ENCODE assay signal across 21 cellular contexts in the genomic region with DNA sequence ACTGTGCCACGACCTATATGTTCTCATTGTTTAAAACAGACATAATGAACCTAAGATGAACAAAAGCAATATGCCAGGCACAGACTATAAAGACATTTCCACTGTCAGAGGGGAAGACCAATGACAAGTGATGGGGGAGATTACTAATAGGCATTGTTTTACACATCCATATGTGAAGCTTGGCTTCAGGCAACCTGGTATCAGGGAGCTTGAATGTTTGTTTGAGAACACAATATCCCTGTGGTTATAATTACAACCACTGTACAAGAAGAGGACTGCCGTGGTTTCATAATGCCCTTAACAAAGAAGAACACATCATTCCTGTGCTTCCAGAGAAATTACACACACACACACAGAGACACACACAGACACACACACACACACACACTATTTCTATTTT.
DNase-seq lines count a peak whose midpoint lies in the region; ATAC-seq and TF ChIP-seq lines count a peak whose summit lies in the region.
"Had no signal": no experiment of that assay in that cellular context is flagged by ENCODE, and none has a peak within 500 bp of the region (broad histone marks: within the 10 kb centered on the region; RNA-seq: fewer than 3 reads in every experiment).

No MANE protein-coding gene starts in this region.

- H3K9ac ChIP-seq in rectal smooth muscle tissue (ENCODE audit: low read length), result no peak overlapping the region

- H3K4me1 ChIP-seq in rectal smooth muscle tissue (ENCODE audit: control insufficient read depth, insufficient read depth, low read length), result peaks cover 9% of the 10 kb centered on the region

- POLR2A ChIA-PET in WTC11 (lab: Charles Lee), result interaction anchor here (0.6 kb wide), 1 partner anchor 254 kb away, joined by 3 read pairs; no protein-coding TSS in a partner anchor

- no peak overlapping the region for H3K4me3 Mint-ChIP-seq in WTC11
- H3K4me3 Mint-ChIP-seq: activated naive CD4-positive, alpha-beta T cell treated with anti-CD3 and anti-CD28 coated beads, Interleukin-2, amount 50 U/mL, for 24 hours; brain; CD8-positive, alpha-beta memory T cell; T-cell had no signal

- in situ Hi-C loops in astrocyte of the cerebellum (cut with HindIII; ENCODE audit: low sequenced_read_pairs), result no loop called here

- H3K36me3 Mint-ChIP-seq in WTC11, result peaks cover 7% of the 10 kb centered on the region
- H3K36me3 Mint-ChIP-seq: activated naive CD4-positive, alpha-beta T cell treated with anti-CD3 and anti-CD28 coated beads, Interleukin-2, amount 50 U/mL, for 24 hours; brain; CD8-positive, alpha-beta memory T cell; T-cell had no signal

- H3K27me3 ChIP-seq in rectal smooth muscle tissue (ENCODE audit: control insufficient read depth, insufficient read depth, low read length), result no peaks in the 10 kb centered on the region
- H3K27me3 ChIP-seq: thyroid gland had no signal

- no peak for TF ChIP-seq CTCF in astrocyte of the cerebellum (IDR thresholded peaks at IDR 0.05; ENCODE audit: low read depth, low read length, missing control alignments)
- TF ChIP-seq CTCF in fibroblast of villous mesenchyme (IDR thresholded peaks at IDR 0.05; ENCODE audit: insufficient read depth, low read depth, low read length), result no peak
- no peak for TF ChIP-seq CTCF in WTC11 (IDR thresholded peaks at IDR 0.05)

- no peak overlapping the region for H3K27ac Mint-ChIP-seq in WTC11
- H3K27ac Mint-ChIP-seq: activated naive CD4-positive, alpha-beta T cell treated with anti-CD3 and anti-CD28 coated beads, Interleukin-2, amount 50 U/mL, for 24 hours; brain; CD8-positive, alpha-beta memory T cell; T-cell had no signal

- DNase-seq in HCEC 1CT (peak; percentile 23), astrocyte of the cerebellum (ENCODE audit: low read depth) (peak; percentile 42), fibroblast of villous mesenchyme (ENCODE audit: low read depth) (peak; percentile 41), WTC11 (ENCODE audit: low spot score) (no peak)
- no peak for DNase-seq in activated effector memory CD4-positive, alpha-beta T cell treated with anti-CD3 and anti-CD28 coated beads, Interleukin-2, amount 50 U/mL, for 16 hours
- DNase-seq in stimulated activated CD4-positive, alpha-beta T cell treated with anti-CD3 and anti-CD28 coated beads, Interleukin-2, amount 100 ng/mL, for 48 hours, result no peak
- DNase-seq: activated CD4-positive, alpha-beta T cell treated with anti-CD3 and anti-CD28 coated beads for 4 hours; CD8-positive, alpha-beta memory T cell; left cardiac atrium; NCI-H2107; NCI-H774; posterior cingulate gyrus; stimulated activated CD4-positive, alpha-beta T cell treated with anti-CD3 and anti-CD28 coated beads, Interleukin-1b, Interleukin-23, amount 100 ng/mL, for 48 hours; stimulated activated naive CD4-positive, alpha-beta T cell; T-cell; thyroid gland had no signal

- ATAC-seq in WTC11 (no peak), GM19328 (IDR thresholded peaks at IDR 0.05; ENCODE audit: unreplicated experiment) (no peak)
- ATAC-seq: left cardiac atrium, Right ventricle myocardium inferior, T-cell had no signal

- CTCF ChIA-PET in WTC11 (lab: Charles Lee), result no interaction called here

- H3K9me3 Mint-ChIP-seq in WTC11, result peaks cover 7% of the 10 kb centered on the region; the same call in 1 of the 2 replicates
- H3K9me3 Mint-ChIP-seq: T-cell had no signal

- H3K4me3 ChIP-seq in astrocyte of the cerebellum (ENCODE audit: low read depth, low read length) (no peak overlapping the region), fibroblast of villous mesenchyme (ENCODE audit: low read depth, low read length) (no peak overlapping the region), rectal smooth muscle tissue (ENCODE audit: low read length) (no peak overlapping the region)
- H3K4me3 ChIP-seq: thyroid gland had no signal

- H3K27me3 Mint-ChIP-seq in WTC11 (ENCODE audit: low read depth), result peaks cover 7% of the 10 kb centered on the region
- H3K27me3 Mint-ChIP-seq: activated naive CD4-positive, alpha-beta T cell treated with anti-CD3 and anti-CD28 coated beads, Interleukin-2, amount 50 U/mL, for 24 hours; CD8-positive, alpha-beta memory T cell; T-cell had no signal

- peaks cover 57% of the 10 kb centered on the region for H3K4me1 Mint-ChIP-seq in WTC11
- H3K4me1 Mint-ChIP-seq: activated naive CD4-positive, alpha-beta T cell treated with anti-CD3 and anti-CD28 coated beads, Interleukin-2, amount 50 U/mL, for 24 hours; CD8-positive, alpha-beta memory T cell; T-cell had no signal

- H3K36me3 ChIP-seq in rectal smooth muscle tissue (ENCODE audit: control insufficient read depth, insufficient read depth, low read length), result no peaks in the 10 kb centered on the region
- H3K36me3 ChIP-seq: thyroid gland had no signal

- peak overlapping the region; percentile 31 for H3K27ac ChIP-seq in rectal smooth muscle tissue (ENCODE audit: low read depth, low read length)
- H3K27ac ChIP-seq: thyroid gland had no signal

TF ChIP-seq in WTC11, 78 proteins besides CTCF, POLR2A, EP300 and RAD21 (continues in another document):
- no peak for TF ChIP-seq TEAD1 (CRISPR knock-in tag; IDR thresholded peaks at IDR 0.05)
- TF ChIP-seq STAT6 (CRISPR knock-in tag; conservative IDR thresholded peaks at IDR 0.05; ENCODE audit: low read depth), result no peak
- no peak for TF ChIP-seq ATF6 (CRISPR knock-in tag; IDR thresholded peaks at IDR 0.05)
- TF ChIP-seq, protein P1, sequence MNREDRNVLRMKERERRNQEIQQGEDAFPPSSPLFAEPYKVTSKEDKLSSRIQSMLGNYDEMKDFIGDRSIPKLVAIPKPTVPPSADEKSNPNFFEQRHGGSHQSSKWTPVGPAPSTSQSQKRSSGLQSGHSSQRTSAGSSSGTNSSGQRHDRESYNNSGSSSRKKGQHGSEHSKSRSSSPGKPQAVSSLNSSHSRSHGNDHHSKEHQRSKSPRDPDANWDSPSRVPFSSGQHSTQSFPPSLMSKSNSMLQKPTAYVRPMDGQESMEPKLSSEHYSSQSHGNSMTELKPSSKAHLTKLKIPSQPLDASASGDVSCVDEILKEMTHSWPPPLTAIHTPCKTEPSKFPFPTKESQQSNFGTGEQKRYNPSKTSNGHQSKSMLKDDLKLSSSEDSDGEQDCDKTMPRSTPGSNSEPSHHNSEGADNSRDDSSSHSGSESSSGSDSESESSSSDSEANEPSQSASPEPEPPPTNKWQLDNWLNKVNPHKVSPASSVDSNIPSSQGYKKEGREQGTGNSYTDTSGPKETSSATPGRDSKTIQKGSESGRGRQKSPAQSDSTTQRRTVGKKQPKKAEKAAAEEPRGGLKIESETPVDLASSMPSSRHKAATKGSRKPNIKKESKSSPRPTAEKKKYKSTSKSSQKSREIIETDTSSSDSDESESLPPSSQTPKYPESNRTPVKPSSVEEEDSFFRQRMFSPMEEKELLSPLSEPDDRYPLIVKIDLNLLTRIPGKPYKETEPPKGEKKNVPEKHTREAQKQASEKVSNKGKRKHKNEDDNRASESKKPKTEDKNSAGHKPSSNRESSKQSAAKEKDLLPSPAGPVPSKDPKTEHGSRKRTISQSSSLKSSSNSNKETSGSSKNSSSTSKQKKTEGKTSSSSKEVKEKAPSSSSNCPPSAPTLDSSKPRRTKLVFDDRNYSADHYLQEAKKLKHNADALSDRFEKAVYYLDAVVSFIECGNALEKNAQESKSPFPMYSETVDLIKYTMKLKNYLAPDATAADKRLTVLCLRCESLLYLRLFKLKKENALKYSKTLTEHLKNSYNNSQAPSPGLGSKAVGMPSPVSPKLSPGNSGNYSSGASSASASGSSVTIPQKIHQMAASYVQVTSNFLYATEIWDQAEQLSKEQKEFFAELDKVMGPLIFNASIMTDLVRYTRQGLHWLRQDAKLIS (CRISPR knock-in tag; IDR thresholded peaks at IDR 0.05; ENCODE audit: borderline replicate concordance), result no peak
- TF ChIP-seq ZNF671 (CRISPR knock-in tag; IDR thresholded peaks at IDR 0.05), result no peak
- no peak for TF ChIP-seq ETV6 (CRISPR knock-in tag; IDR thresholded peaks at IDR 0.05)

Comparison
In these comparisons a context has a peak if more than half of its experiments do, and no peak if none do; other contexts are left out.
1. DNase-seq: peak in HCEC 1CT (single experiment), astrocyte of the cerebellum (single experiment) and fibroblast of villous mesenchyme (single experiment); none in WTC11 (single experiment), activated effector memory CD4-positive, alpha-beta T cell treated with anti-CD3 and anti-CD28 coated beads, Interleukin-2, amount 50 U/mL, for 16 hours (single experiment) and stimulated activated CD4-positive, alpha-beta T cell treated with anti-CD3 and anti-CD28 coated beads, Interleukin-2, amount 100 ng/mL, for 48 hours (0 of 2).